In genomic region chr18:13173573-13173972, GRCh38 we compare ENCODE assay signal across 2 cellular contexts.
TF ChIP-seq lines count a peak whose summit lies in the region.

No MANE protein-coding gene starts in this region.

TF ChIP-seq in GM23338, 12 proteins besides CTCF, POLR2A, EP300 and RAD21 (continued from another document):
- TF ChIP-seq ETS1 (IDR thresholded peaks at IDR 0.05) (no peak), ZNF114 (CRISPR knock-in tag; IDR thresholded peaks at IDR 0.05) (no peak), EZH2phosphoT487 (IDR thresholded peaks at IDR 0.05; ENCODE audit: unreplicated experiment) (no peak), JUNB (IDR thresholded peaks at IDR 0.05; ENCODE audit: unreplicated experiment) (no peak), POLR2AphosphoS5 (IDR thresholded peaks at IDR 0.05; ENCODE audit: low read depth) (no peak), CREB1 (CRISPR knock-in tag; IDR thresholded peaks at IDR 0.05; ENCODE audit: low read depth) (no peak), ZNF462 (CRISPR knock-in tag; IDR thresholded peaks at IDR 0.05) (no peak), NANOG (IDR thresholded peaks at IDR 0.05; ENCODE audit: borderline replicate concordance) (no peak), REST (IDR thresholded peaks at IDR 0.05; ENCODE audit: unreplicated experiment) (no peak)

TF ChIP-seq in K562, 482 proteins besides CTCF, POLR2A, EP300 and RAD21 (continued from another document):
- TF ChIP-seq MGA (IDR thresholded peaks at IDR 0.05): peak; percentile 7; the same call in 1 of the 2 replicates
- no peak for TF ChIP-seq ATF1 (CRISPR knock-in tag; IDR thresholded peaks at IDR 0.05)
- TF ChIP-seq ATF1 (tag; IDR thresholded peaks at IDR 0.05): no peak
- no peak for TF ChIP-seq COPS2 (conservative IDR thresholded peaks at IDR 0.05)
- peak in 1 of 2 experiments; percentile 15 for TF ChIP-seq E2F6 (IDR thresholded peaks at IDR 0.05; ENCODE audit: borderline replicate concordance in 1 of 2, extremely low read depth in 1 of 2, insufficient read depth in 1 of 2, insufficient read length in 1 of 2, low read depth in 1 of 2, low read length in 1 of 2, poor library complexity in 1 of 2, severe bottlenecking in 1 of 2)
